ENCODE assay signal across 1 cellular context in the genomic region with DNA sequence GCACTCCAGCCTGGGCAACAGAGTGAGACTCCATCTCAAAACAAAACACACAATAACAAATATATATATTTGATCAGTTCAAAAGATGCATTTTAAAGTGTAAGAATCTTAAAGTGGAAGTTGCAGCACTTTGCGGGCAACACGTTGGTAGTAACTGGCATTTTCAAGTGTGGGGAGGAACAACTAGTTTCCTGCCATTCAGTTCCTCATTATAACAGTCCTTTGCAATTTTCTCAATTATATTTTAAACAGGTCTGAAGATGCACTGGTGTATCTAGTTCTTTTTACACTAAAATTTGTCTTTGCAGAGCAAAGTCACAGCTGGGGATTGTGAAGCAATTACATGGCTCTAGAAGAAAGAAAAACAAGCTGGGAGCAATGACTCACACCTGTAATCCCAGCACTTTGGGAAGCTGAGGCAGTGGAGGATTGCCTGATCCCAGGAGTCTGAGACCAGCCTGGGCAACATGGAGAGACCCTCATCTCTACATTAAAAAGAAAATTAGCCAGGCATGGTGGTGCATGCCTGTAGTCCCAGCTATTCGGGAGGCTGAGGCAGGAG.
TF ChIP-seq lines count a peak whose summit lies in the region.

No MANE protein-coding gene starts in this region.

TF ChIP-seq in HEK293, 187 proteins besides CTCF, POLR2A, EP300 and RAD21 (continued from another document):
- TF ChIP-seq, protein P1, sequence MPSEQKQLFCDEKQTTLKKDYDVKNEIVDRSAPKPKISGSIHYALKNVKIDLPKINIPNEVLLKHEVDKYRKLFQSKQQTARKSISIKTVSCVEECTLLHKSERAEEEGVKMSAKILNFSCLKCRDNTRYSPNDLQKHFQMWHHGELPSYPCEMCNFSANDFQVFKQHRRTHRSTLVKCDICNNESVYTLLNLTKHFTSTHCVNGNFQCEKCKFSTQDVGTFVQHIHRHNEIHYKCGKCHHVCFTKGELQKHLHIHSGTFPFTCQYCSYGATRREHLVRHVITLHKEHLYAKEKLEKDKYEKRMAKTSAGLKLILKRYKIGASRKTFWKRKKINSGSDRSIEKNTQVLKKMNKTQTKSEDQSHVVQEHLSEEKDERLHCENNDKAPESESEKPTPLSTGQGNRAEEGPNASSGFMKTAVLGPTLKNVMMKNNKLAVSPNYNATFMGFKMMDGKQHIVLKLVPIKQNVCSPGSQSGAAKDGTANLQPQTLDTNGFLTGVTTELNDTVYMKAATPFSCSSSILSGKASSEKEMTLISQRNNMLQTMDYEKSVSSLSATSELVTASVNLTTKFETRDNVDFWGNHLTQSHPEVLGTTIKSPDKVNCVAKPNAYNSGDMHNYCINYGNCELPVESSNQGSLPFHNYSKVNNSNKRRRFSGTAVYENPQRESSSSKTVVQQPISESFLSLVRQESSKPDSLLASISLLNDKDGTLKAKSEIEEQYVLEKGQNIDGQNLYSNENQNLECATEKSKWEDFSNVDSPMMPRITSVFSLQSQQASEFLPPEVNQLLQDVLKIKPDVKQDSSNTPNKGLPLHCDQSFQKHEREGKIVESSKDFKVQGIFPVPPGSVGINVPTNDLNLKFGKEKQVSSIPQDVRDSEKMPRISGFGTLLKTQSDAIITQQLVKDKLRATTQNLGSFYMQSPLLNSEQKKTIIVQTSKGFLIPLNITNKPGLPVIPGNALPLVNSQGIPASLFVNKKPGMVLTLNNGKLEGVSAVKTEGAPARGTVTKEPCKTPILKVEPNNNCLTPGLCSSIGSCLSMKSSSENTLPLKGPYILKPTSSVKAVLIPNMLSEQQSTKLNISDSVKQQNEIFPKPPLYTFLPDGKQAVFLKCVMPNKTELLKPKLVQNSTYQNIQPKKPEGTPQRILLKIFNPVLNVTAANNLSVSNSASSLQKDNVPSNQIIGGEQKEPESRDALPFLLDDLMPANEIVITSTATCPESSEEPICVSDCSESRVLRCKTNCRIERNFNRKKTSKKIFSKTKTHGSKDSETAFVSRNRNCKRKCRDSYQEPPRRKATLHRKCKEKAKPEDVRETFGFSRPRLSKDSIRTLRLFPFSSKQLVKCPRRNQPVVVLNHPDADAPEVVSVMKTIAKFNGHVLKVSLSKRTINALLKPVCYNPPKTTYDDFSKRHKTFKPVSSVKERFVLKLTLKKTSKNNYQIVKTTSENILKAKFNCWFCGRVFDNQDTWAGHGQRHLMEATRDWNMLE (tag by site-specific recombination; conservative IDR thresholded peaks at IDR 0.05; ENCODE audit: low read depth), result no peak
- TF ChIP-seq ZNF791 (tag by site-specific recombination; IDR thresholded peaks at IDR 0.05) (no peak), ZNF19 (tag by site-specific recombination; IDR thresholded peaks at IDR 0.05; ENCODE audit: low read depth) (no peak)
